11 cellular contexts compared by ENCODE assay signal in the genomic region with DNA sequence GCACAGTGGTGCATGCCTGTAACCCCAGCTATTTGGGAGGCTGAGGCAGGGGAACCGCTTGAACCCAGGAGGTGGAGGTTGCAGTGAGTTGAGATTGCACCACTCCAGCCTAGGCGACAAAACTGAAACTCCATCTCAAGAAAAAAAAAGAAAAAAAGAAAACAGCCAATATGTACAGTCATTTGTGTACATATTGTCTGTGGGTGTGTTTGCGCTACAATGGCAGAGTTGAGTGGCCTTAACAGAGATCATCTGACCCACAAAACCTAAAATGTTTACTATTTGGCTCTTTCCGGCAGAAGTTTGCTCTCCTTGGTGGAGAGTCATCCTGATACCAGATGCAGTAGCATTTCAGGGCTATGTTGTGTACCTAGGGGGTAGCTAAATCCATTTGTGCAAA. TPM values are rescaled to one million over a fixed set of nuclear protein-coding genes. Genes with fewer than 3 reads are reported as not detected.
DNase-seq lines count a peak whose midpoint lies in the region; ATAC-seq and TF ChIP-seq lines count a peak whose summit lies in the region.
"Had no signal": no experiment of that assay in that cellular context is flagged by ENCODE, and none has a peak within 500 bp of the region (broad histone marks: within the 10 kb centered on the region; RNA-seq: fewer than 3 reads in every experiment).

No MANE protein-coding gene starts in this region.

- TF ChIP-seq CTCF in GM10248 (IDR thresholded peaks at IDR 0.05; ENCODE audit: control extremely low read depth, extremely low read depth, low read depth, missing control alignments): no peak
- TF ChIP-seq CTCF in PC-3 (conservative IDR thresholded peaks at IDR 0.05; ENCODE audit: low read depth, low read length): no peak
- no peak for TF ChIP-seq CTCF in osteoblast (IDR thresholded peaks at IDR 0.05; ENCODE audit: extremely low read depth, low read depth, low read length)

- H3K36me3 ChIP-seq in PC-3 (ENCODE audit: low read depth, low read length): no peaks in the 10 kb centered on the region
- no peaks in the 10 kb centered on the region for H3K36me3 ChIP-seq in osteoblast (ENCODE audit: insufficient read depth, low read length)

- H3K4me1 ChIP-seq in PC-3 (ENCODE audit: insufficient read depth, low read length) (peaks cover 10% of the 10 kb centered on the region), osteoblast (ENCODE audit: insufficient read depth, low read length) (peaks cover 16% of the 10 kb centered on the region)

- H3K4me2 ChIP-seq in PC-3 (ENCODE audit: low read length) (no peak overlapping the region), osteoblast (ENCODE audit: insufficient read depth, low read length) (no peak overlapping the region)

- no peak overlapping the region for H3K4me3 ChIP-seq in PC-3 (ENCODE audit: low read length)
- no peak overlapping the region for H3K4me3 ChIP-seq in osteoblast (ENCODE audit: insufficient read depth, low read length)

- peaks cover 84% of the 10 kb centered on the region for H3K4me1 Mint-ChIP-seq in activated T-helper 1 cell treated with anti-CD3 and anti-CD28 coated beads, Interleukin-12 subunit alpha, Interleukin-12 subunit beta, Interleukin-2, Interleukin-4 antibody, amounts not matched to agents 30 ng/mL and 10 ng/mL and 1 ng/mL, durations not matched to agents 14 hours and 24 hours and 36 hours (ENCODE audit: low read depth)
- H3K4me1 Mint-ChIP-seq: mesothelial cell of epicardium had no signal

- intact Hi-C loops in activated T-helper 1 cell treated with anti-CD3 and anti-CD28 coated beads, Interleukin-12 subunit alpha, Interleukin-12 subunit beta, Interleukin-2, Interleukin-4 antibody, amounts not matched to agents 30 ng/mL and 10 ng/mL and 1 ng/mL, durations not matched to agents 14 hours and 24 hours and 36 hours (cut with micrococcal nuclease): loop anchor here (1.0 to 5.0 kb wide), 9 partner anchors 33 to 167 kb away; partner anchors contain the start of genes AMZ2, ARSG, PRKAR1A and SLC16A6
- intact Hi-C loops in PC-3 (cut with micrococcal nuclease): no loop called here

- peak overlapping the region; percentile 40 for H3K4me3 Mint-ChIP-seq in activated T-helper 1 cell treated with anti-CD3 and anti-CD28 coated beads, Interleukin-12 subunit alpha, Interleukin-12 subunit beta, Interleukin-2, Interleukin-4 antibody, amounts not matched to agents 30 ng/mL and 10 ng/mL and 1 ng/mL, durations not matched to agents 14 hours and 24 hours and 36 hours
- H3K4me3 Mint-ChIP-seq: mesothelial cell of epicardium had no signal

- H3K27ac Mint-ChIP-seq in activated T-helper 1 cell treated with anti-CD3 and anti-CD28 coated beads, Interleukin-12 subunit alpha, Interleukin-12 subunit beta, Interleukin-2, Interleukin-4 antibody, amounts not matched to agents 30 ng/mL and 10 ng/mL and 1 ng/mL, durations not matched to agents 14 hours and 24 hours and 36 hours: peak overlapping the region; percentile 74
- H3K27ac Mint-ChIP-seq: mesothelial cell of epicardium had no signal

- peak; percentile 71 for ATAC-seq in GM18861 (IDR thresholded peaks at IDR 0.05; ENCODE audit: unreplicated experiment)
- ATAC-seq in HG02885 (IDR thresholded peaks at IDR 0.05; ENCODE audit: poor library complexity, unreplicated experiment): peak; percentile 64
- ATAC-seq in PC-3: no peak
- ATAC-seq: right cardiac atrium had no signal

- H3F3A ChIP-seq in PC-3 (ENCODE audit: low read length, unreplicated experiment): no peaks in the 10 kb centered on the region

- CTCF ChIA-PET in GM10248 (lab: Yijun Ruan, JAX) (no interaction called here), PC-3 (lab: Charles Lee) (no interaction called here)

- BruUV-seq in PC-3 (replicated peaks; lab: Mats Ljungman, UMichigan): no TSS peak

- POLR2A ChIA-PET in GM10248 (lab: Yijun Ruan, JAX): no interaction called here
- POLR2A ChIA-PET in PC-3 (lab: Charles Lee; ENCODE audit: unreplicated experiment): interaction anchor here (0.7 kb wide), 1 partner anchor 19 kb away, joined by 9 read pairs; no protein-coding TSS in a partner anchor

- H2AFZ ChIP-seq in PC-3 (ENCODE audit: low read length): no peak overlapping the region
- H2AFZ ChIP-seq in osteoblast (ENCODE audit: low read length): no peak overlapping the region

- no peaks in the 10 kb centered on the region for H4K20me1 ChIP-seq in PC-3 (ENCODE audit: low read length)
- no peaks in the 10 kb centered on the region for H4K20me1 ChIP-seq in osteoblast (ENCODE audit: insufficient read depth, low read length)

- no peaks in the 10 kb centered on the region for H3K9me2 ChIP-seq in PC-3 (replicated peaks; ENCODE audit: low read length)

- H3K27ac ChIP-seq in PC-3 (ENCODE audit: low read length) (no peak overlapping the region), osteoblast (ENCODE audit: low read depth, low read length) (no peak overlapping the region)

- H3K27me3 ChIP-seq in PC-3 (ENCODE audit: low read length) (no peaks in the 10 kb centered on the region), osteoblast (ENCODE audit: insufficient read depth, low read length) (no peaks in the 10 kb centered on the region)

- H3K9ac ChIP-seq in PC-3 (ENCODE audit: low read length): no peak overlapping the region

- H3K36me3 Mint-ChIP-seq in activated T-helper 1 cell treated with anti-CD3 and anti-CD28 coated beads, Interleukin-12 subunit alpha, Interleukin-12 subunit beta, Interleukin-2, Interleukin-4 antibody, amounts not matched to agents 30 ng/mL and 10 ng/mL and 1 ng/mL, durations not matched to agents 14 hours and 24 hours and 36 hours (ENCODE audit: low read depth): peaks cover 11% of the 10 kb centered on the region
- H3K36me3 Mint-ChIP-seq: mesothelial cell of epicardium had no signal

- no peaks in the 10 kb centered on the region for H3K27me3 Mint-ChIP-seq in activated T-helper 1 cell treated with anti-CD3 and anti-CD28 coated beads, Interleukin-12 subunit alpha, Interleukin-12 subunit beta, Interleukin-2, Interleukin-4 antibody, amounts not matched to agents 30 ng/mL and 10 ng/mL and 1 ng/mL, durations not matched to agents 14 hours and 24 hours and 36 hours (ENCODE audit: insufficient read depth)

- H3K9me3 ChIP-seq in PC-3 (ENCODE audit: low read length) (no peaks in the 10 kb centered on the region), osteoblast (ENCODE audit: low read depth, low read length) (no peaks in the 10 kb centered on the region)

- peak; percentile 65 for DNase-seq in GM10248 (ENCODE audit: extremely low spot score)
- peak; percentile 62 for DNase-seq in activated T-helper 1 cell treated with anti-CD3 and anti-CD28 coated beads, Interleukin-12 subunit alpha, Interleukin-12 subunit beta, Interleukin-2, Interleukin-4 antibody, amounts not matched to agents 30 ng/mL and 10 ng/mL and 1 ng/mL, durations not matched to agents 14 hours and 24 hours and 36 hours (ENCODE audit: low spot score)
- DNase-seq in PC-3: no peak
- no peak for DNase-seq in A172 (ENCODE audit: low spot score)
- no peak for DNase-seq in medulla oblongata (ENCODE audit: extremely low spot score)
- no peak for DNase-seq in osteoblast (ENCODE audit: insufficient read length, low spot score, missing footprints)
- DNase-seq: NCI-H1694 treated with DMSO at 0.1 percent for 48 hours, right cardiac atrium had no signal

- H3K9me3 Mint-ChIP-seq in activated T-helper 1 cell treated with anti-CD3 and anti-CD28 coated beads, Interleukin-12 subunit alpha, Interleukin-12 subunit beta, Interleukin-2, Interleukin-4 antibody, amounts not matched to agents 30 ng/mL and 10 ng/mL and 1 ng/mL, durations not matched to agents 14 hours and 24 hours and 36 hours: no peaks in the 10 kb centered on the region
- H3K9me3 Mint-ChIP-seq: mesothelial cell of epicardium had no signal

- H3K79me2 ChIP-seq in PC-3 (ENCODE audit: low read length): no peaks in the 10 kb centered on the region
- H3K79me2 ChIP-seq in osteoblast (ENCODE audit: insufficient read depth, low read length): no peaks in the 10 kb centered on the region

RNA-seq across cellular contexts. Expression of gene ARSG, which starts 57.9 kb away (rescaled TPM):
- 5.5 and 6.7 TPM in 2 replicates for total RNA-seq in activated T-helper 1 cell treated with anti-CD3 and anti-CD28 coated beads, Interleukin-12 subunit alpha, Interleukin-12 subunit beta, Interleukin-2, Interleukin-4 antibody, amounts not matched to agents 30 ng/mL and 10 ng/mL and 1 ng/mL, durations not matched to agents 14 hours and 24 hours and 36 hours
- 1.3 and 2.1 TPM in 2 replicates for total RNA-seq in PC-3 (2014; rRNA removed)
- total RNA-seq in A172 (2014; rRNA removed; shearing (Covaris generic)): 0.77 and 5.6 TPM in 2 replicates
- 7.6 and 7.7 TPM in 2 replicates for total RNA-seq in osteoblast

RNA-seq across cellular contexts. Expression of gene SLC16A6, which starts 58.2 kb away (rescaled TPM):
- 3.0 and 3.8 TPM in 2 replicates for total RNA-seq in activated T-helper 1 cell treated with anti-CD3 and anti-CD28 coated beads, Interleukin-12 subunit alpha, Interleukin-12 subunit beta, Interleukin-2, Interleukin-4 antibody, amounts not matched to agents 30 ng/mL and 10 ng/mL and 1 ng/mL, durations not matched to agents 14 hours and 24 hours and 36 hours
- total RNA-seq in PC-3 (2014; rRNA removed): 1.2 and 1.4 TPM in 2 replicates
- 0.48 and 5.3 TPM in 2 replicates for total RNA-seq in A172 (2014; rRNA removed; shearing (Covaris generic))
- total RNA-seq in osteoblast: 1.4 and 3.8 TPM in 2 replicates

Comparison
In these comparisons a context has a peak if more than half of its experiments do, and no peak if none do; other contexts are left out.
1. DNase-seq: peak in GM10248 (single experiment) and activated T-helper 1 cell treated with anti-CD3 and anti-CD28 coated beads, Interleukin-12 subunit alpha, Interleukin-12 subunit beta, Interleukin-2, Interleukin-4 antibody, amounts not matched to agents 30 ng/mL and 10 ng/mL and 1 ng/mL, durations not matched to agents 14 hours and 24 hours and 36 hours (single experiment); none in PC-3 (single experiment), A172 (single experiment), medulla oblongata (single experiment) and osteoblast (single experiment).